ENCODE assay signal across 24 cellular contexts in genomic region chr10:44673245-44673999, GRCh38.
DNase-seq lines count a peak whose midpoint lies in the region; FAIRE-seq and TF ChIP-seq lines count a peak whose summit lies in the region.
"Had no signal": no experiment of that assay in that cellular context is flagged by ENCODE, and none has a peak within 500 bp of the region (broad histone marks: within the 10 kb centered on the region; RNA-seq: fewer than 3 reads in every experiment).

No MANE protein-coding gene starts in this region.

- H3K27ac ChIP-seq in small intestine (ENCODE audit: low read depth in 1 of 2, low read length in 1 of 2) (no peak overlapping the region), left ventricle myocardium inferior (replicated peaks) (no peak overlapping the region)
- H3K27ac ChIP-seq: testis had no signal

- H3K4me1 ChIP-seq in small intestine (ENCODE audit: control insufficient read depth in 2 of 2, insufficient read depth in 1 of 2, low read depth in 1 of 2, low read length in 1 of 2) (no peaks in the 10 kb centered on the region), left ventricle myocardium inferior (no peaks in the 10 kb centered on the region)

- intact Hi-C loops in left ventricle myocardium inferior (cut with micrococcal nuclease) = no loop called here

- H3K9me3 Mint-ChIP-seq in immature natural killer cell = peaks cover 0 to 2% (median 0%) of the 10 kb centered on the region in 6 donors
- H3K9me3 Mint-ChIP-seq: activated B cell treated with CpG ODN at 0.5 μM for 24 hours had no signal

- no peak overlapping the region for H3K4me3 ChIP-seq in fibroblast of villous mesenchyme (ENCODE audit: low read depth, low read length)
- H3K4me3 ChIP-seq in small intestine (ENCODE audit: low read depth in 1 of 2, low read length in 2 of 2) = no peak overlapping the region
- no peak overlapping the region for H3K4me3 ChIP-seq in left ventricle myocardium inferior
- H3K4me3 ChIP-seq: testis had no signal

- H3K27me3 Mint-ChIP-seq in immature natural killer cell (ENCODE audit: low read depth in 3 of 3) = peaks cover 0 to 8% (median 5%) of the 10 kb centered on the region in 3 donors
- H3K27me3 Mint-ChIP-seq: activated B cell treated with CpG ODN at 0.5 μM for 24 hours; CD4-positive, alpha-beta memory T cell had no signal

- H3K27me3 ChIP-seq in small intestine (ENCODE audit: control insufficient read depth in 2 of 2, insufficient read depth in 2 of 2, low read length in 2 of 2) = peaks cover 0 to 1% of the 10 kb centered on the region in 2 donors
- H3K27me3 ChIP-seq in left ventricle myocardium inferior (ENCODE audit: low read depth) = no peaks in the 10 kb centered on the region
- H3K27me3 ChIP-seq: testis had no signal

- DNase-seq in DMS53 treated with DMSO at 0.1 percent for 48 hours (lab: John Stamatoyannopoulos, UW; ENCODE audit: unreplicated experiment) = peak; percentile 21
- DNase-seq in NCI-H2029 treated with DMSO at 0.1 percent for 48 hours (lab: John Stamatoyannopoulos, UW) = peak; percentile 61
- peak; percentile 54 for DNase-seq in fibroblast of villous mesenchyme (ENCODE audit: low read depth)
- peak; percentile 17 for DNase-seq in small intestine
- DNase-seq in NCI-H2081 (lab: John Stamatoyannopoulos, UW) = no peak
- no peak for DNase-seq in HK-2 (ENCODE audit: unreplicated experiment)
- DNase-seq in left ventricle myocardium inferior = no peak
- no peak for DNase-seq in immature natural killer cell
- DNase-seq: activated B cell treated with CpG ODN at 0.5 μM for 24 hours; activated CD4-positive, alpha-beta T cell treated with anti-CD3 and anti-CD28 coated beads, Interleukin-2, amount 50 U/mL, for 1 hour; activated naive CD4-positive, alpha-beta T cell; activated T-cell treated with anti-CD3 and anti-CD28 coated beads, Interleukin-2, amount 50 U/mL, for 48 hours; CD4-positive, alpha-beta memory T cell; effector CD4-positive, alpha-beta T cell; GDM1; KBM-7; mesendoderm; MM.1S; NCI-H524; SHP77 treated with DMSO at 0.1 percent for 48 hours; stimulated activated naive CD4-positive, alpha-beta T cell treated with Interleukin-2 at 50 U/mL for 16 hours; testis had no signal

- peaks cover 0 to 9% of the 10 kb centered on the region in 2 donors for H3K4me1 Mint-ChIP-seq in immature natural killer cell
- H3K4me1 Mint-ChIP-seq: activated B cell treated with CpG ODN at 0.5 μM for 24 hours; brain; CD4-positive, alpha-beta memory T cell had no signal

- H3K36me3 ChIP-seq in small intestine (ENCODE audit: control insufficient read depth in 2 of 2, insufficient read depth in 2 of 2, low read length in 2 of 2) (no peaks in the 10 kb centered on the region), left ventricle myocardium inferior (no peaks in the 10 kb centered on the region)

- H3K36me3 Mint-ChIP-seq in immature natural killer cell = no peaks in the 10 kb centered on the region
- H3K36me3 Mint-ChIP-seq: brain; CD4-positive, alpha-beta memory T cell had no signal

- no peak overlapping the region for H3K4me3 Mint-ChIP-seq in immature natural killer cell
- H3K4me3 Mint-ChIP-seq: activated B cell treated with CpG ODN at 0.5 μM for 24 hours; brain; CD4-positive, alpha-beta memory T cell had no signal

- no peak overlapping the region for H3K27ac Mint-ChIP-seq in immature natural killer cell
- H3K27ac Mint-ChIP-seq: activated B cell treated with CpG ODN at 0.5 μM for 24 hours; CD4-positive, alpha-beta memory T cell; progenitor cell of endocrine pancreas had no signal

- H3K9me3 ChIP-seq in small intestine (ENCODE audit: control insufficient read depth, low read depth) (no peaks in the 10 kb centered on the region), left ventricle myocardium inferior (replicated peaks) (peaks cover 19% of the 10 kb centered on the region)
- H3K9me3 ChIP-seq: testis had no signal

- TF ChIP-seq CTCF in fibroblast of villous mesenchyme (IDR thresholded peaks at IDR 0.05; ENCODE audit: insufficient read depth, low read depth, low read length) = no peak
- TF ChIP-seq CTCF in left ventricle myocardium inferior (IDR thresholded peaks at IDR 0.05; ENCODE audit: borderline replicate concordance) = no peak

- FAIRE-seq in small intestine (lab: Jason Lieb, UNC) = no peak

- 20 to 58% (median 33%) methylated on average over 3 of the region's 3 CpGs for WGBS in small intestine, 3 donors

Comparison
In these comparisons a context has a peak if more than half of its experiments do, and no peak if none do; other contexts are left out.
1. DNase-seq: peak in DMS53 treated with DMSO at 0.1 percent for 48 hours (single experiment), NCI-H2029 treated with DMSO at 0.1 percent for 48 hours (single experiment), fibroblast of villous mesenchyme (single experiment) and small intestine (single experiment); none in NCI-H2081 (0 of 2), HK-2 (single experiment), left ventricle myocardium inferior (single experiment) and immature natural killer cell (0 of 3).